ENCODE assay signal across 8 cellular contexts in genomic region chr9:127566351-127567001, GRCh38. TPM values are rescaled to one million over a fixed set of nuclear protein-coding genes. Genes with fewer than 3 reads are reported as not detected.
A peak's percentile ranks its signal among the peaks of the same experiment; 100 is the strongest.
DNase-seq lines count a peak whose midpoint lies in the region; ATAC-seq, FAIRE-seq and TF ChIP-seq lines count a peak whose summit lies in the region.

No MANE protein-coding gene starts in this region.

- peaks cover 29% of the 10 kb centered on the region for H3F3A ChIP-seq in smooth muscle cell (ENCODE audit: low read depth)

- peak overlapping the region; percentile 87 for H3K9ac ChIP-seq in astrocyte (ENCODE audit: low read length)
- peak overlapping the region; percentile 71 for H3K9ac ChIP-seq in smooth muscle cell (ENCODE audit: low read depth)

- no peaks in the 10 kb centered on the region for H3K27me3 ChIP-seq in astrocyte (ENCODE audit: insufficient read depth, low read length)
- no peaks in the 10 kb centered on the region for H3K27me3 ChIP-seq in smooth muscle cell (ENCODE audit: low read depth)

- DNase-seq in HFFc6: no peak
- no peak for DNase-seq in astrocyte (ENCODE audit: low read depth)
- DNase-seq in islet precursor cell: peak; percentile 87
- no peak for DNase-seq in smooth muscle cell (lab: John Stamatoyannopoulos, UW; ENCODE audit: unreplicated experiment)
- DNase-seq in stimulated activated CD4-positive, alpha-beta T cell treated with anti-CD3 and anti-CD28 coated beads, Interleukin-4, amount 100 ng/mL, for 1 hour: no peak

- H3K36me3 Mint-ChIP-seq in HFFc6 (ENCODE audit: low read depth): peaks cover 38% of the 10 kb centered on the region
- peaks cover 7% of the 10 kb centered on the region for H3K36me3 Mint-ChIP-seq in astrocyte (ENCODE audit: low read depth, unreplicated experiment)

- H3K27me3 Mint-ChIP-seq in HFFc6 (ENCODE audit: insufficient read depth) (peaks cover 2% of the 10 kb centered on the region; the same call in 1 of the 2 replicates), astrocyte (ENCODE audit: low read depth, unreplicated experiment) (no peaks in the 10 kb centered on the region)

- TF ChIP-seq CTCF in HFFc6 (IDR thresholded peaks at IDR 0.05) (no peak), astrocyte (IDR thresholded peaks at IDR 0.05; ENCODE audit: insufficient read depth, low read depth, low read length) (no peak), smooth muscle cell (IDR thresholded peaks at IDR 0.05; ENCODE audit: borderline replicate concordance, insufficient read depth, poor library complexity, severe bottlenecking) (no peak)

- peaks cover 70% of the 10 kb centered on the region for H3K79me2 ChIP-seq in astrocyte (ENCODE audit: insufficient read depth, low read length)
- H3K79me2 ChIP-seq in smooth muscle cell (ENCODE audit: low read depth): peaks cover 58% of the 10 kb centered on the region

- H3K4me3 ChIP-seq in astrocyte (ENCODE audit: insufficient read depth, low read depth, low read length): peak overlapping the region; percentile 92
- H3K4me3 ChIP-seq in smooth muscle cell: peak overlapping the region; percentile 73

- H4K20me1 ChIP-seq in astrocyte (ENCODE audit: insufficient read depth, low read length): peaks cover 57% of the 10 kb centered on the region
- H4K20me1 ChIP-seq in smooth muscle cell (ENCODE audit: low read depth): peaks cover 48% of the 10 kb centered on the region

- H3K4me3 Mint-ChIP-seq in HFFc6 (peak overlapping the region; percentile 93), astrocyte (ENCODE audit: unreplicated experiment) (peak overlapping the region; percentile 95)

- H3K9me3 Mint-ChIP-seq in HFFc6 (no peaks in the 10 kb centered on the region), astrocyte (ENCODE audit: unreplicated experiment) (peaks cover 2% of the 10 kb centered on the region)

- H3K9me3 ChIP-seq in astrocyte (ENCODE audit: insufficient read depth, low read depth, low read length) (no peaks in the 10 kb centered on the region), smooth muscle cell (replicated peaks; ENCODE audit: low read depth) (no peaks in the 10 kb centered on the region)

- H3K36me3 ChIP-seq in astrocyte (ENCODE audit: insufficient read depth, low read length) (peaks cover 14% of the 10 kb centered on the region), smooth muscle cell (ENCODE audit: low read depth) (no peaks in the 10 kb centered on the region)

- H2AFZ ChIP-seq in astrocyte (ENCODE audit: low read depth, low read length) (no peak overlapping the region), smooth muscle cell (ENCODE audit: low read depth) (no peak overlapping the region)

- H3K4me1 ChIP-seq in astrocyte (ENCODE audit: insufficient read depth, low read length) (peaks cover 54% of the 10 kb centered on the region), smooth muscle cell (ENCODE audit: low read depth) (peaks cover 30% of the 10 kb centered on the region)

- H3K4me1 Mint-ChIP-seq in HFFc6 (ENCODE audit: low read depth): peaks cover 69% of the 10 kb centered on the region
- peaks cover 37% of the 10 kb centered on the region for H3K4me1 Mint-ChIP-seq in astrocyte (ENCODE audit: low read depth, unreplicated experiment)

- 44% methylated on average over 11 of the region's 11 CpGs for WGBS in smooth muscle cell (ENCODE audit: low lambda C conversion rate)

- no peak for FAIRE-seq in astrocyte (lab: Jason Lieb, UNC)

- H3K27ac ChIP-seq in astrocyte (ENCODE audit: low read depth, low read length): no peak overlapping the region
- H3K27ac ChIP-seq in smooth muscle cell (ENCODE audit: low read depth): peak overlapping the region; percentile 75

- ATAC-seq in HG02763 (IDR thresholded peaks at IDR 0.05; ENCODE audit: unreplicated experiment) (no peak), GM18511 (IDR thresholded peaks at IDR 0.05; ENCODE audit: unreplicated experiment) (no peak), HG02870 (IDR thresholded peaks at IDR 0.05; ENCODE audit: unreplicated experiment) (no peak)

- H3K4me2 ChIP-seq in astrocyte (ENCODE audit: low read length) (peak overlapping the region; percentile 96), smooth muscle cell (peak overlapping the region; percentile 92)

- H3K27ac Mint-ChIP-seq in HFFc6: peak overlapping the region; percentile 99
- H3K27ac Mint-ChIP-seq in astrocyte (ENCODE audit: unreplicated experiment): peak overlapping the region; percentile 18

RNA-seq across cellular contexts. Expression of gene STXBP1, which starts 45.6 kb away (rescaled TPM):
- total RNA-seq in HFFc6 (2021; fragmentation: NEBNext Ultra II Directional; extraction: Animal tissue kit (Norgen Biotek cat#: 25700)): 10 to 100 TPM; 61.9 to 90.7 (median 73.6) TPM
- total RNA-seq in astrocyte: 39.6 and 45.4 TPM in 2 replicates
- total RNA-seq in smooth muscle cell: 22.4 and 39.5 TPM in 2 replicates
- 22.8 and 26.7 TPM in 2 replicates for polyA plus RNA-seq in smooth muscle cell
